ENCODE assay signal across 6 cellular contexts in genomic region chr2:172839446-172839845, GRCh38.
"Had no signal": no experiment of that assay in that cellular context is flagged by ENCODE, and none has a peak within 500 bp of the region (broad histone marks: within the 10 kb centered on the region; RNA-seq: fewer than 3 reads in every experiment).

No MANE protein-coding gene starts in this region.

- H3K27ac Mint-ChIP-seq: GM23338, H9 had no signal

- H3K4me3 Mint-ChIP-seq: GM23338, H9 had no signal

- H3K9me3 Mint-ChIP-seq: GM23338, H9 had no signal

- H3K4me2 ChIP-seq: GM23338 had no signal

- H2AFZ ChIP-seq: GM23338 had no signal

- DNase-seq: H9, HCEC 1CT, IMR-90 had no signal

- H3K27ac ChIP-seq: HL-60 had no signal

- H3K4me3 ChIP-seq: GM23338, K562 had no signal
